23 cellular contexts compared by ENCODE assay signal in genomic region chr11:121716060-121716459, GRCh38.
DNase-seq lines count a peak whose midpoint lies in the region; ATAC-seq and TF ChIP-seq lines count a peak whose summit lies in the region.
"Had no signal": no experiment of that assay in that cellular context is flagged by ENCODE, and none has a peak within 500 bp of the region (broad histone marks: within the 10 kb centered on the region; RNA-seq: fewer than 3 reads in every experiment).

No MANE protein-coding gene starts in this region.

- H3F3A ChIP-seq in SK-N-SH (replicated peaks; ENCODE audit: insufficient read depth): peaks cover 2% of the 10 kb centered on the region

- no peaks in the 10 kb centered on the region for H4K20me1 ChIP-seq in SK-N-SH (ENCODE audit: insufficient read depth)

- H2AFZ ChIP-seq in SK-N-SH (ENCODE audit: low read depth): no peak overlapping the region

- H3K79me2 ChIP-seq in SK-N-SH (ENCODE audit: insufficient read depth): no peaks in the 10 kb centered on the region

- H3K9me3 ChIP-seq in SK-N-SH: no peaks in the 10 kb centered on the region
- H3K9me3 ChIP-seq: stomach, upper lobe of left lung had no signal

- WGBS in SK-N-SH (ENCODE audit: low lambda C conversion rate): 64% methylated on average over 4 of the region's 4 CpGs

- no peak; the same call in 2 of the 3 replicates for ATAC-seq in SK-N-SH treated with all-trans-retinoic acid at 6 μM for 48 hours
- ATAC-seq in foreskin keratinocyte: peak; percentile 10
- no peak for ATAC-seq in GM18502 (IDR thresholded peaks at IDR 0.05; ENCODE audit: poor library complexity, unreplicated experiment)
- no peak for ATAC-seq in HG02973 (IDR thresholded peaks at IDR 0.05; ENCODE audit: unreplicated experiment)
- ATAC-seq: activated CD4-positive, alpha-beta T cell treated with anti-CD3 and anti-CD28 coated beads for 36 hours; esophagus mucosa; naive thymus-derived CD8-positive, alpha-beta T cell had no signal

- H3K27me3 ChIP-seq in SK-N-SH (ENCODE audit: insufficient read depth): no peaks in the 10 kb centered on the region
- peaks cover 4% of the 10 kb centered on the region for H3K27me3 ChIP-seq in foreskin keratinocyte
- H3K27me3 ChIP-seq: stomach, upper lobe of left lung had no signal

- 0 out of 2 replicates have a peak, but pooled peaks cover 2% of the 10 kb centered on the region for H3K9me2 ChIP-seq in SK-N-SH

- no peak for DNase-seq in SK-N-SH
- DNase-seq in astrocyte of the hippocampus (ENCODE audit: low read depth, low spot score): peak; percentile 12
- DNase-seq in foreskin keratinocyte: no peak
- no peak for DNase-seq in NCI-H345 treated with DMSO at 0.1 percent for 48 hours (lab: John Stamatoyannopoulos, UW; ENCODE audit: unreplicated experiment)
- DNase-seq in OCI-M1 (lab: John Stamatoyannopoulos, UW): no peak
- DNase-seq: activated CD4-positive, alpha-beta T cell treated with anti-CD3 and anti-CD28 coated beads for 36 hours; activated naive CD8-positive, alpha-beta T cell treated with anti-CD3 and anti-CD28 coated beads for 36 hours; CD4-positive, alpha-beta T cell; mammary epithelial cell; naive thymus-derived CD8-positive, alpha-beta T cell; NCI-H1092; NCI-H2081 treated with DMSO at 0.1 percent for 48 hours; NCI-H510A treated with DMSO at 0.1 percent for 48 hours; posterior cingulate gyrus; stimulated activated CD4-positive, alpha-beta T cell treated with anti-CD3 and anti-CD28 coated beads, Interleukin-4, amount 100 ng/mL, for 1 hour; stomach; upper lobe of left lung had no signal

- H3K36me3 ChIP-seq in SK-N-SH (replicated peaks in 1 of 2; ENCODE audit: control insufficient read depth in 1 of 2, insufficient read depth in 2 of 2, low read length in 1 of 2): no peaks in the 10 kb centered on the region
- H3K36me3 ChIP-seq: stomach, upper lobe of left lung had no signal

- H3K27ac ChIP-seq in SK-N-SH (ENCODE audit: low read depth in 2 of 2, low read length in 1 of 2) (no peak overlapping the region), foreskin keratinocyte (no peak overlapping the region)
- H3K27ac ChIP-seq: KMS-11, skin epidermis, stomach, upper lobe of left lung had no signal

- POLR2A ChIA-PET in SK-N-SH (lab: Yijun Ruan, JAX): no interaction called here

- no peak for TF ChIP-seq EP300 in SK-N-SH (IDR thresholded peaks at IDR 0.05; ENCODE audit: borderline replicate concordance in 1 of 2, low read depth in 1 of 2, low read length in 1 of 2)

- TF ChIP-seq CTCF in SK-N-SH (IDR thresholded peaks at IDR 0.05): no peak
- TF ChIP-seq CTCF in foreskin keratinocyte (conservative IDR thresholded peaks at IDR 0.05): no peak

- no peak for TF ChIP-seq RAD21 in SK-N-SH (IDR thresholded peaks at IDR 0.05; ENCODE audit: low read length)

- CTCF ChIA-PET in SK-N-SH (lab: Yijun Ruan, JAX): no interaction called here

- no peak overlapping the region for H3K4me2 ChIP-seq in SK-N-SH
- H3K4me2 ChIP-seq: KMS-11 had no signal

- H3K4me3 ChIP-seq in SK-N-SH (ENCODE audit: low read depth in 2 of 2, low read length in 1 of 2): no peak overlapping the region
- H3K4me3 ChIP-seq: skin epidermis, stomach, upper lobe of left lung had no signal

- H3K4me1 ChIP-seq in SK-N-SH (ENCODE audit: control insufficient read depth in 1 of 2, insufficient read depth in 2 of 2, low read depth in 1 of 2, low read length in 1 of 2) (peaks cover 0 to 6% of the 10 kb centered on the region in 2 experiments; a peak in 2 of 4 replicates), foreskin keratinocyte (no peaks in the 10 kb centered on the region)
- H3K4me1 ChIP-seq: stomach, upper lobe of left lung had no signal

- H3K9ac ChIP-seq in SK-N-SH: no peak overlapping the region
- H3K9ac ChIP-seq: KMS-11 had no signal

TF ChIP-seq in SK-N-SH, 30 proteins besides CTCF, POLR2A, EP300 and RAD21:
- TF ChIP-seq MAX (IDR thresholded peaks at IDR 0.05; ENCODE audit: low read depth) (no peak), JUND (IDR thresholded peaks at IDR 0.05) (0 out of 2 replicates have a peak, but pooled peaks have one; percentile 6), FOSL2 (IDR thresholded peaks at IDR 0.05; ENCODE audit: borderline replicate concordance, low read depth) (peak; percentile 44; the same call in 1 of the 2 replicates)

TF ChIP-seq in SK-N-SH treated with all-trans-retinoic acid at 6 μM for 48 hours, 23 proteins besides CTCF, POLR2A, EP300 and RAD21:
- no peak for TF ChIP-seq SNAI2 (CRISPR knock-in tag; IDR thresholded peaks at IDR 0.05)
- no peak for TF ChIP-seq CSRNP3 (CRISPR knock-in tag; IDR thresholded peaks at IDR 0.05)
- TF ChIP-seq BACH2 (CRISPR knock-in tag; IDR thresholded peaks at IDR 0.05; ENCODE audit: borderline replicate concordance): no peak
- no peak for TF ChIP-seq ZNF8 (CRISPR knock-in tag; IDR thresholded peaks at IDR 0.05)
- TF ChIP-seq ESRRG (CRISPR knock-in tag; IDR thresholded peaks at IDR 0.05): no peak
- no peak for TF ChIP-seq TOX (CRISPR knock-in tag; IDR thresholded peaks at IDR 0.05; ENCODE audit: borderline replicate concordance)
- TF ChIP-seq CREB5 (CRISPR knock-in tag; IDR thresholded peaks at IDR 0.05; ENCODE audit: low read depth): no peak
- no peak for TF ChIP-seq CSDC2 (CRISPR knock-in tag; IDR thresholded peaks at IDR 0.05)
- no peak for TF ChIP-seq ZFP3 (CRISPR knock-in tag; IDR thresholded peaks at IDR 0.05)
- no peak for TF ChIP-seq OSR1 (CRISPR knock-in tag; IDR thresholded peaks at IDR 0.05)
- TF ChIP-seq GLIS3 (CRISPR knock-in tag; IDR thresholded peaks at IDR 0.05): no peak
- TF ChIP-seq ZNF565 (CRISPR knock-in tag; conservative IDR thresholded peaks at IDR 0.05; ENCODE audit: low read depth): no peak
- TF ChIP-seq ZFP30 (CRISPR knock-in tag; IDR thresholded peaks at IDR 0.05): no peak
- no peak for TF ChIP-seq ARNTL (CRISPR knock-in tag; IDR thresholded peaks at IDR 0.05; ENCODE audit: borderline replicate concordance, low read depth)
- no peak for TF ChIP-seq ISL1 (CRISPR knock-in tag; IDR thresholded peaks at IDR 0.05)
